9 cellular contexts compared by ENCODE assay signal in genomic region chr10:97736403-97736901, GRCh38. TPM values are rescaled to one million over a fixed set of nuclear protein-coding genes. Genes with fewer than 3 reads are reported as not detected.
A peak's percentile ranks its signal among the peaks of the same experiment; 100 is the strongest.
DNase-seq lines count a peak whose midpoint lies in the region; ATAC-seq, FAIRE-seq and TF ChIP-seq lines count a peak whose summit lies in the region.
"Had no signal": no experiment of that assay in that cellular context is flagged by ENCODE, and none has a peak within 500 bp of the region (broad histone marks: within the 10 kb centered on the region; RNA-seq: fewer than 3 reads in every experiment).

No MANE protein-coding gene starts in this region.

- FAIRE-seq in small intestine (lab: Jason Lieb, UNC): no peak

- no peaks in the 10 kb centered on the region for H3K9me3 ChIP-seq in OCI-LY3 (ENCODE audit: insufficient read depth, low read length)
- no peaks in the 10 kb centered on the region for H3K9me3 ChIP-seq in small intestine (ENCODE audit: control insufficient read depth, low read depth)

- H3K4me3 Mint-ChIP-seq in HFFc6: peak overlapping the region; percentile 95

- H3K27me3 Mint-ChIP-seq in HFFc6 (ENCODE audit: insufficient read depth): peaks cover 4% of the 10 kb centered on the region

- no peak for TF ChIP-seq CTCF in GM06990 (IDR thresholded peaks at IDR 0.05; ENCODE audit: insufficient read depth, low read length, poor library complexity, severe bottlenecking)
- no peak for TF ChIP-seq CTCF in HFFc6 (IDR thresholded peaks at IDR 0.05)
- no peak for TF ChIP-seq CTCF in OCI-LY3 (IDR thresholded peaks at IDR 0.05; ENCODE audit: low read depth, low read length)

- no peaks in the 10 kb centered on the region for H3K27me3 ChIP-seq in GM06990 (replicated peaks; ENCODE audit: control insufficient read depth, insufficient read depth, low read length)
- H3K27me3 ChIP-seq in OCI-LY3 (ENCODE audit: low read depth, low read length): no peaks in the 10 kb centered on the region
- no peaks in the 10 kb centered on the region for H3K27me3 ChIP-seq in small intestine (ENCODE audit: control insufficient read depth in 2 of 2, insufficient read depth in 2 of 2, low read length in 2 of 2)

- H4K20me1 ChIP-seq in OCI-LY3 (ENCODE audit: insufficient read depth, low read length): 0 out of 2 replicates have a peak, but pooled peaks cover 4% of the 10 kb centered on the region

- intact Hi-C loops in sciatic nerve (cut with DNase I): no loop called here

- H3K4me2 ChIP-seq in OCI-LY3 (ENCODE audit: low read length): peak overlapping the region; percentile 70

- H3K4me1 Mint-ChIP-seq in HFFc6 (ENCODE audit: low read depth): peaks cover 30% of the 10 kb centered on the region

- H3K9ac ChIP-seq in OCI-LY3 (ENCODE audit: low read length): peak overlapping the region; percentile 29; the same call in 1 of the 2 replicates

- no peak overlapping the region for H3K27ac ChIP-seq in OCI-LY3 (ENCODE audit: low read length)
- H3K27ac ChIP-seq in small intestine (ENCODE audit: low read depth in 1 of 2, low read length in 1 of 2): peak overlapping the region in 1 of 2 donors; percentile 99

- H3K36me3 ChIP-seq in GM06990 (ENCODE audit: control insufficient read depth, insufficient read depth, low read length) (no peaks in the 10 kb centered on the region; the same call in none of the 2 replicates), OCI-LY3 (replicated peaks; ENCODE audit: low read depth, low read length) (peaks cover 6% of the 10 kb centered on the region), small intestine (ENCODE audit: control insufficient read depth in 2 of 2, insufficient read depth in 2 of 2, low read length in 2 of 2) (peaks cover 0 to 4% of the 10 kb centered on the region in 2 donors)

- H3K4me1 ChIP-seq in OCI-LY3 (ENCODE audit: low read length) (peaks cover 15% of the 10 kb centered on the region), small intestine (ENCODE audit: control insufficient read depth in 2 of 2, insufficient read depth in 1 of 2, low read depth in 1 of 2, low read length in 1 of 2) (peaks cover 5 to 11% of the 10 kb centered on the region in 2 donors)

- no peaks in the 10 kb centered on the region for H3K9me3 Mint-ChIP-seq in HFFc6

- peak overlapping the region; percentile 48 for H3K4me3 ChIP-seq in GM06990 (replicated peaks; ENCODE audit: low read depth, low read length)
- peak overlapping the region; percentile 94 for H3K4me3 ChIP-seq in OCI-LY3 (ENCODE audit: low read length)
- peak overlapping the region in 1 of 2 donors; percentile 88 for H3K4me3 ChIP-seq in small intestine (ENCODE audit: low read depth in 1 of 2, low read length in 2 of 2)

- ATAC-seq in esophagus mucosa (peak; percentile 13), sciatic nerve (peak; percentile 34)

- peak overlapping the region; percentile 96 for H3K27ac Mint-ChIP-seq in HFFc6

- peak overlapping the region; percentile 95 for H2AFZ ChIP-seq in OCI-LY3 (ENCODE audit: low read depth, low read length)

- DNase-seq in GM06990 (ENCODE audit: extremely low read depth, insufficient read length): no peak
- DNase-seq in HFFc6: no peak
- no peak for DNase-seq in sciatic nerve (ENCODE audit: low spot score)
- DNase-seq in small intestine: no peak
- DNase-seq in activated effector memory CD4-positive, alpha-beta T cell treated with anti-CD3 and anti-CD28 coated beads, Interleukin-2, amount 50 U/mL, for 16 hours: no peak
- no peak for DNase-seq in stimulated activated CD4-positive, alpha-beta T cell treated with anti-CD3 and anti-CD28 coated beads, Interleukin-4, amount 100 ng/mL, for 24 hours

- H3K36me3 Mint-ChIP-seq in HFFc6 (ENCODE audit: low read depth): peaks cover 18% of the 10 kb centered on the region; the same call in 1 of the 2 replicates

- WGBS in small intestine, 3 donors: 67 to 74% (median 71%) methylated on average over 13 of the region's 13 CpGs

- peaks cover 33% of the 10 kb centered on the region for H3K79me2 ChIP-seq in OCI-LY3 (ENCODE audit: low read length)

RNA-seq across cellular contexts. Expression of gene ZFYVE27, which starts 0.5 kb away (rescaled TPM):
- total RNA-seq in HFFc6 (2021; fragmentation: NEBNext Ultra II Directional; extraction: Animal tissue kit (Norgen Biotek cat#: 25700)): 10 to 100 TPM; 16.6 to 23.0 (median 18.3) TPM
- 10.7 TPM for total RNA-seq in esophagus mucosa
- 32.9 TPM for total RNA-seq in sciatic nerve
- 10 to 100 TPM; 21.6 to 30.7 (median 28.6) TPM for polyA plus RNA-seq in small intestine

RNA-seq across cellular contexts. Expression of gene MARVELD1, which starts 22.9 kb away (rescaled TPM):
- 10 to 100 TPM; 76.7 to 94.7 (median 80.9) TPM for total RNA-seq in HFFc6 (2021; fragmentation: NEBNext Ultra II Directional; extraction: Animal tissue kit (Norgen Biotek cat#: 25700))
- total RNA-seq in esophagus mucosa (12.1 TPM), sciatic nerve (59.5 TPM)
- 10 to 100 TPM in 1 of 3 donors, 1 to 10 TPM in 2; 1.6 to 16.4 (median 4.0) TPM for polyA plus RNA-seq in small intestine

RNA-seq across cellular contexts. Expression of gene SFRP5, which starts 35.3 kb away (rescaled TPM):
- total RNA-seq in HFFc6 (2021; fragmentation: NEBNext Ultra II Directional; extraction: Animal tissue kit (Norgen Biotek cat#: 25700)): not detected
- not detected for total RNA-seq in esophagus mucosa
- total RNA-seq in sciatic nerve: 292 TPM
- 100 to 1,000 TPM in 1 of 3 donors, 10 to 100 TPM in 2; 41.7 to 110 (median 65.9) TPM for polyA plus RNA-seq in small intestine
- total RNA-seq: kidney epithelial cell had no signal

RNA-seq across cellular contexts. Expression of gene AVPI1, which starts 49.4 kb away (rescaled TPM):
- total RNA-seq in HFFc6 (2021; fragmentation: NEBNext Ultra II Directional; extraction: Animal tissue kit (Norgen Biotek cat#: 25700)): 10 to 100 TPM; 28.2 to 44.8 (median 39.5) TPM
- total RNA-seq in esophagus mucosa: 6.8 TPM
- total RNA-seq in sciatic nerve: 41.8 TPM
- polyA plus RNA-seq in small intestine: 10 to 100 TPM; 18.2 to 48.9 (median 44.7) TPM

Comparison
In these comparisons a context has a peak if more than half of its experiments do, and no peak if none do; other contexts are left out.
1. RNA of gene SFRP5, which starts 35.3 kb away (total RNA-seq): 292 TPM in sciatic nerve (single experiment); not detected in HFFc6 and not detected in esophagus mucosa (single experiment); every median in the first group is over 100 times any median in the second.